8 cellular contexts compared by ENCODE assay signal in genomic region chr3:27713066-27713400, GRCh38. TPM values are rescaled to one million over a fixed set of nuclear protein-coding genes. Genes with fewer than 3 reads are reported as not detected.
DNase-seq lines count a peak whose midpoint lies in the region; ATAC-seq and TF ChIP-seq lines count a peak whose summit lies in the region.

No MANE protein-coding gene starts in this region.

- no peak overlapping the region for H3K14ac ChIP-seq in mesenchymal stem cell (ENCODE audit: low read length in 2 of 2)

- TF ChIP-seq CTCF in chondrocyte (IDR thresholded peaks at IDR 0.05) (no peak), transverse colon (IDR thresholded peaks at IDR 0.05) (no peak)

- peaks cover 70% of the 10 kb centered on the region for H3K27me3 Mint-ChIP-seq in activated CD4-positive, alpha-beta T cell treated with anti-CD3 and anti-CD28 coated beads, Interleukin-2, amount 10 ng/mL, durations not matched to agents 24 days and 14 days
- peaks cover 73% of the 10 kb centered on the region for H3K27me3 Mint-ChIP-seq in chondrocyte (ENCODE audit: low read depth)

- peak overlapping the region; percentile 37 to 82 for H3K4me3 ChIP-seq in mesenchymal stem cell (ENCODE audit: insufficient read depth in 1 of 2, low read depth in 1 of 2, low read length in 2 of 2)
- H3K4me3 ChIP-seq in transverse colon: peak overlapping the region; percentile 19 to 70 (median 34)

- H3K4ac ChIP-seq in mesenchymal stem cell (ENCODE audit: low read depth in 1 of 2, low read length in 2 of 2): no peak overlapping the region

- H3K27ac Mint-ChIP-seq in activated CD4-positive, alpha-beta T cell treated with anti-CD3 and anti-CD28 coated beads, Interleukin-2, amount 10 ng/mL, durations not matched to agents 24 days and 14 days: peak overlapping the region; percentile 68
- no peak overlapping the region for H3K27ac Mint-ChIP-seq in chondrocyte (ENCODE audit: unreplicated experiment)

- H3K4me3 Mint-ChIP-seq in activated CD4-positive, alpha-beta T cell treated with anti-CD3 and anti-CD28 coated beads, Interleukin-2, amount 10 ng/mL, durations not matched to agents 24 days and 14 days: peak overlapping the region; percentile 94
- H3K4me3 Mint-ChIP-seq in chondrocyte (ENCODE audit: unreplicated experiment): peak overlapping the region; percentile 87

- H2AK5ac ChIP-seq in mesenchymal stem cell (ENCODE audit: low read length, severe bottlenecking): no peak overlapping the region

- in situ Hi-C loops in transverse colon (cut with MboI; ENCODE audit: low pct_ligation_motif_present in 1 of 4, low pct_unique_long_range_greater_than_20kb in 1 of 4, low sequenced_read_pairs in 3 of 4): loop anchor here (5.0 to 25.0 kb wide), 3 partner anchors 599 to 622 kb away; no protein-coding TSS in a partner anchor

- H3K9me3 Mint-ChIP-seq in activated CD4-positive, alpha-beta T cell treated with anti-CD3 and anti-CD28 coated beads, Interleukin-2, amount 10 ng/mL, durations not matched to agents 24 days and 14 days: no peaks in the 10 kb centered on the region
- H3K9me3 Mint-ChIP-seq in chondrocyte (ENCODE audit: low read depth): no peaks in the 10 kb centered on the region

- H2BK120ac ChIP-seq in mesenchymal stem cell (ENCODE audit: low read depth, low read length): no peak overlapping the region

- no peak overlapping the region for H4K8ac ChIP-seq in mesenchymal stem cell (ENCODE audit: low read length)

- intact Hi-C loops in activated CD4-positive, alpha-beta T cell treated with anti-CD3 and anti-CD28 coated beads, Interleukin-2, amount 10 ng/mL, durations not matched to agents 24 days and 14 days (cut with micrococcal nuclease): loop anchor here (2.0 to 5.0 kb wide), 3 partner anchors 214 to 634 kb away; partner anchors contain the start of genes AZI2, CMC1 and ZCWPW2
- intact Hi-C loops in transverse colon (cut with DNase I; ENCODE audit: low total_unique reads): loop anchor here (2.0 kb wide), 1 partner anchor 616 kb away; no protein-coding TSS in a partner anchor

- no peaks in the 10 kb centered on the region for H3K9me3 ChIP-seq in mesenchymal stem cell (ENCODE audit: control insufficient read depth, low read length)
- H3K9me3 ChIP-seq in transverse colon: no peaks in the 10 kb centered on the region

- no peak overlapping the region for H2AFZ ChIP-seq in mesenchymal stem cell (ENCODE audit: low read depth, low read length)

- no peak overlapping the region for H3K23ac ChIP-seq in mesenchymal stem cell (ENCODE audit: low read length in 2 of 2)

- WGBS in mesenchymal stem cell: 2% methylated on average over 10 of the region's 17 CpGs
- 6 to 9% methylated on average over 8 to 17 of the region's 17 CpGs for WGBS in transverse colon (ENCODE audit: low coverage in 1 of 2), 2 donors

- no peak for DNase-seq in activated CD4-positive, alpha-beta T cell treated with anti-CD3 and anti-CD28 coated beads, Interleukin-2, amount 10 ng/mL, durations not matched to agents 24 days and 14 days
- DNase-seq in activated CD4-positive, alpha-beta T cell treated with anti-CD3 and anti-CD28 coated beads, Interleukin-2, amount 50 U/mL, for 48 hours: no peak
- no peak for DNase-seq in chondrocyte (ENCODE audit: low spot score)
- no peak for DNase-seq in mesenchymal stem cell
- no peak for DNase-seq in transverse colon
- no peak for DNase-seq in T1000 (lab: John Stamatoyannopoulos, UW)
- no peak for DNase-seq in hypothalamus (lab: John Stamatoyannopoulos, UW)

- no peak for TF ChIP-seq POLR2A in transverse colon (IDR thresholded peaks at IDR 0.05)

- no peak overlapping the region for H2BK15ac ChIP-seq in mesenchymal stem cell (ENCODE audit: low read depth, poor library complexity, severe bottlenecking)

- H3K18ac ChIP-seq in mesenchymal stem cell (ENCODE audit: low read depth in 1 of 2, low read length in 2 of 2): no peak overlapping the region

- no peak overlapping the region for H2BK5ac ChIP-seq in mesenchymal stem cell (ENCODE audit: low read depth, low read length, poor library complexity, severe bottlenecking)

- H3K9ac ChIP-seq in mesenchymal stem cell (ENCODE audit: low read length): peak overlapping the region; percentile 91

- H3K27me3 ChIP-seq in mesenchymal stem cell (ENCODE audit: control insufficient read depth in 1 of 2, insufficient read depth in 1 of 2, low read length in 2 of 2) (peaks cover 16 to 70% of the 10 kb centered on the region in 2 experiments), transverse colon (peaks cover 85% of the 10 kb centered on the region)

- H4K91ac ChIP-seq in mesenchymal stem cell (ENCODE audit: low read length): no peak overlapping the region

- peak overlapping the region; percentile 95 for H3K4me2 ChIP-seq in mesenchymal stem cell (ENCODE audit: low read length, poor library complexity, severe bottlenecking)

- no peak overlapping the region for H2BK12ac ChIP-seq in mesenchymal stem cell (ENCODE audit: low read length in 2 of 2)

- H3K36me3 ChIP-seq in mesenchymal stem cell (ENCODE audit: control insufficient read depth in 1 of 2, insufficient read depth in 2 of 2, low read depth in 1 of 2, low read length in 2 of 2) (no peaks in the 10 kb centered on the region), transverse colon (no peaks in the 10 kb centered on the region)

- H3K4me1 ChIP-seq in mesenchymal stem cell (ENCODE audit: control insufficient read depth, insufficient read depth, low read depth, low read length) (peaks cover 17% of the 10 kb centered on the region), transverse colon (peaks cover 16 to 38% (median 29%) of the 10 kb centered on the region in 4 donors)

- peaks cover 6% of the 10 kb centered on the region for H3K36me3 Mint-ChIP-seq in activated CD4-positive, alpha-beta T cell treated with anti-CD3 and anti-CD28 coated beads, Interleukin-2, amount 10 ng/mL, durations not matched to agents 24 days and 14 days (ENCODE audit: low read depth)
- no peaks in the 10 kb centered on the region for H3K36me3 Mint-ChIP-seq in chondrocyte (ENCODE audit: low read depth)

- no peak for TF ChIP-seq EP300 in transverse colon (IDR thresholded peaks at IDR 0.05; ENCODE audit: low read depth)

- H3K4me1 Mint-ChIP-seq in activated CD4-positive, alpha-beta T cell treated with anti-CD3 and anti-CD28 coated beads, Interleukin-2, amount 10 ng/mL, durations not matched to agents 24 days and 14 days: peaks cover 26% of the 10 kb centered on the region
- peaks cover 31% of the 10 kb centered on the region for H3K4me1 Mint-ChIP-seq in chondrocyte (ENCODE audit: low read depth)

- ATAC-seq in GM21576 (IDR thresholded peaks at IDR 0.05; ENCODE audit: unreplicated experiment): no peak

- no peaks in the 10 kb centered on the region for H3K79me1 ChIP-seq in mesenchymal stem cell (replicated peaks; ENCODE audit: low read length, poor library complexity, severe bottlenecking)

- no peak overlapping the region for H3K27ac ChIP-seq in mesenchymal stem cell (ENCODE audit: low read length, poor library complexity, severe bottlenecking)
- H3K27ac ChIP-seq in transverse colon: no peak overlapping the region

RNA-seq across cellular contexts. Expression of gene EOMES, which starts 9.1 kb away (rescaled TPM):
- total RNA-seq in activated CD4-positive, alpha-beta T cell treated with anti-CD3 and anti-CD28 coated beads, Interleukin-2, amount 10 ng/mL, durations not matched to agents 24 days and 14 days: 7.4 and 7.8 TPM in 2 replicates
- total RNA-seq in chondrocyte (not detected in 3 replicates), transverse colon (under 1 TPM in 3 of 4 donors, not detected in 1; 0.27 to 0.37 (median 0.32) TPM)
- polyA plus RNA-seq in mesenchymal stem cell (2013, experiment 1 of 2): not detected
- not detected for polyA plus RNA-seq in mesenchymal stem cell (2013, experiment 2 of 2)
